Comparison of ENCODE assay signal across 27 cellular contexts in the genomic region with DNA sequence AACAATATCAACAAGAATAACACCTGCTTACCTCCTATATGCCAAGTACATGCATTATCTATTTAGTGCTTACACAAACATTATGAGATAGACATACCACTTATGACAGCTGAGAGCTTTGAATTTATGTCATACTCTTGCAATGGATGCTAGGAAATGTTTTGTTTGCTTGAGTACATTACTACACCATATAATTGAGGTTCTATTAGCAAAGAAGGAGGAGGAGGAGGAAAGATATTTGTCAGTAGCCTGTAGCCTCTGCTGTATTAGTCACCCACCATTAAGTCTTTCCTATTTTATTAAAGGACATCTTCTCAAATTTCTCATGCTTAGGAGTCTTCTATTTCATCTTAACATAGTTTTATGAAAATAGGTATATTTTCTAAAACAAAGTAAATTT. TPM values are rescaled to one million over a fixed set of nuclear protein-coding genes. Genes with fewer than 3 reads are reported as not detected.
"Had no signal": no experiment of that assay in that cellular context is flagged by ENCODE, and none has a peak within 500 bp of the region (broad histone marks: within the 10 kb centered on the region; RNA-seq: fewer than 3 reads in every experiment).

No MANE protein-coding gene starts in this region.

- H3K4me1 ChIP-seq: testis had no signal

- H3K4me3 ChIP-seq: esophagus muscularis mucosa, left lung, lung, testis, transverse colon had no signal

- H3K36me3 ChIP-seq: esophagus muscularis mucosa, left lung, transverse colon had no signal

- ATAC-seq: left lung; natural killer cell treated with Interleukin-12 subunit alpha and Interleukin-12 subunit beta and Interleukin-15 and Interleukin-18, amount 100 ng/mL, for 72 hours; right cardiac atrium had no signal

- DNase-seq: activated CD4-positive, alpha-beta T cell treated with anti-CD3 and anti-CD28 coated beads for 4 hours; activated CD4-positive, alpha-beta T cell treated with anti-CD3 and anti-CD28 coated beads, Interleukin-2, amount 50 U/mL, for 48 hours; activated CD8-positive, alpha-beta memory T cell treated with anti-CD3 and anti-CD28 coated beads for 24 hours; activated effector memory CD4-positive, alpha-beta T cell treated with Interleukin-2 at 50 U/mL for 16 hours; activated naive CD4-positive, alpha-beta T cell treated with Interleukin-2 at 50 U/mL for 16 hours; anterior cingulate cortex; dermis blood vessel endothelial cell; effector CD4-positive, alpha-beta T cell; glutamatergic neuron; left lung; mesendoderm; right cardiac atrium; stimulated activated CD4-positive, alpha-beta T cell treated with anti-CD3 and anti-CD28 coated beads, Interleukin-15, amount 100 ng/mL, for 24 hours; stimulated activated CD4-positive, alpha-beta T cell treated with anti-CD3 and anti-CD28 coated beads, Interleukin-2, amount 100 ng/mL, for 24 hours; stimulated activated naive CD4-positive, alpha-beta T cell; T-helper 9 cell; testis; transverse colon had no signal

- H3K27me3 ChIP-seq: esophagus muscularis mucosa, testis, transverse colon had no signal

- H3K27ac ChIP-seq: esophagus muscularis mucosa, left lung, testis, transverse colon, VCaP had no signal

- FAIRE-seq: colon, frontal cortex, islet of Langerhans, TTC549 had no signal

- H3K9me3 ChIP-seq: esophagus muscularis mucosa, left lung, testis, transverse colon had no signal

RNA-seq across cellular contexts. Expression of a gene that starts 6.4 kb away (rescaled TPM):
- total RNA-seq: myocyte; natural killer cell treated with Interleukin-12 subunit alpha and Interleukin-12 subunit beta and Interleukin-15 and Interleukin-18, amount 100 ng/mL, for 72 hours had no signal
